In genomic region chr6:52375780-52376556, GRCh38 we compare ENCODE assay signal across 1 cellular context.
TF ChIP-seq lines count a peak whose summit lies in the region.

No MANE protein-coding gene starts in this region.

TF ChIP-seq in IMR-90, 13 proteins besides CTCF, POLR2A, EP300 and RAD21:
- no peak for TF ChIP-seq MXI1 (IDR thresholded peaks at IDR 0.05; ENCODE audit: borderline replicate concordance, low read depth, low read length)
- no peak for TF ChIP-seq CHD1 (IDR thresholded peaks at IDR 0.05; ENCODE audit: low read depth, low read length)
- no peak for TF ChIP-seq ELK1 (IDR thresholded peaks at IDR 0.05; ENCODE audit: borderline replicate concordance, low read depth, low read length)
- TF ChIP-seq BHLHE40 (IDR thresholded peaks at IDR 0.05; ENCODE audit: low read depth, low read length) = no peak
- no peak for TF ChIP-seq RCOR1 (IDR thresholded peaks at IDR 0.05; ENCODE audit: insufficient replicate concordance, low read length)
- no peak for TF ChIP-seq MAFK (IDR thresholded peaks at IDR 0.05; ENCODE audit: low read depth, low read length)
- no peak for TF ChIP-seq SMC3 (IDR thresholded peaks at IDR 0.05; ENCODE audit: low read depth, low read length)
- TF ChIP-seq MAZ (IDR thresholded peaks at IDR 0.05; ENCODE audit: borderline replicate concordance, low read depth, low read length) = no peak
- TF ChIP-seq RFX5 (IDR thresholded peaks at IDR 0.05; ENCODE audit: low read depth, low read length) = no peak
- TF ChIP-seq USF2 (IDR thresholded peaks at IDR 0.05; ENCODE audit: low read depth, low read length) = no peak
- TF ChIP-seq CEBPB (IDR thresholded peaks at IDR 0.05; ENCODE audit: low read depth, low read length) = no peak
- TF ChIP-seq FOS (IDR thresholded peaks at IDR 0.05; ENCODE audit: low read depth, low read length) = no peak
TF ChIP-seq in IMR-90: peak in this region for 0.
